ENCODE assay signal across 11 cellular contexts in the genomic region with DNA sequence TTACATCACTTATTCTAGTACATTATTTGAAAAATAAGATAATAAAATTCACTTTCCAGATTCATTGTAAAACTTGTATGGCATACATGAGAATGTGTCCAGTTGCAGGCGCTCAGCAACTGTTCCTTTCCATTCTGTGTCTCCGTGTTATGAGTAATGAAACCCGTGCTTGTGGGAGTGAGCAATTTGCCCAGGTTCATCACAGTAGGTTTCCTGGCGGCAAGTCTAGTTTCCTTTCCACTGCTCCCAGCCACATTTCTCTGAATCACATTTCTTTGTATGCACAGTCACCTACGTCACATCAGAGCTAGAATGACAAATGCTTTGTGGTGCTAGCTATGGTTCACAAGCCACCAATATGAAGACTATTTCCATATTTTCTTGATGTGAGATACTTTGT. TPM values are rescaled to one million over a fixed set of nuclear protein-coding genes. Genes with fewer than 3 reads are reported as not detected.
A peak's percentile ranks its signal among the peaks of the same experiment; 100 is the strongest.
DNase-seq lines count a peak whose midpoint lies in the region; ATAC-seq and TF ChIP-seq lines count a peak whose summit lies in the region.
"Had no signal": no experiment of that assay in that cellular context is flagged by ENCODE, and none has a peak within 500 bp of the region (broad histone marks: within the 10 kb centered on the region; RNA-seq: fewer than 3 reads in every experiment).

No MANE protein-coding gene starts in this region.

- H3K4me1 Mint-ChIP-seq in activated T-helper 2 cell treated with anti-CD3 and anti-CD28 coated beads, Interferon-gamma antibody, Interleukin-2, Interleukin-4, amounts not matched to agents 10 μg/mL and 5 μg/mL and 100 μg/mL, durations not matched to agents 14 hours and 24 hours and 36 hours (ENCODE audit: low read depth) = peaks cover 35% of the 10 kb centered on the region

- no peaks in the 10 kb centered on the region for H3K9me3 Mint-ChIP-seq in activated T-helper 2 cell treated with anti-CD3 and anti-CD28 coated beads, Interferon-gamma antibody, Interleukin-2, Interleukin-4, amounts not matched to agents 10 μg/mL and 5 μg/mL and 100 μg/mL, durations not matched to agents 14 hours and 24 hours and 36 hours

- H3K27me3 ChIP-seq in dorsolateral prefrontal cortex = peaks cover 0 to 6% (median 0%) of the 10 kb centered on the region in 45 donors

- ATAC-seq in HG03139 (IDR thresholded peaks at IDR 0.05; ENCODE audit: unreplicated experiment) (no peak), HG03159 (IDR thresholded peaks at IDR 0.05; ENCODE audit: unreplicated experiment) (no peak)

- intact Hi-C loops in activated T-helper 2 cell treated with anti-CD3 and anti-CD28 coated beads, Interferon-gamma antibody, Interleukin-2, Interleukin-4, amounts not matched to agents 10 μg/mL and 5 μg/mL and 100 μg/mL, durations not matched to agents 14 hours and 24 hours and 36 hours (cut with micrococcal nuclease) = loop anchor here (1.0 to 5.0 kb wide), 7 partner anchors 11 to 81 kb away; no protein-coding TSS in a partner anchor
- intact Hi-C loops in dorsolateral prefrontal cortex (cut with DNase I) = no loop called here

- TF ChIP-seq CTCF in dorsolateral prefrontal cortex (IDR thresholded peaks at IDR 0.05 in 54 of 56, conservative IDR thresholded peaks at IDR 0.05 in 2 of 56; ENCODE audit: low read depth in 1 of 56, partially characterized antibody in 56 of 56) = no peak

- DNase-seq in stimulated activated naive CD4-positive, alpha-beta T cell treated with Interleukin-2 at 50 U/mL for 16 hours (lab: John Stamatoyannopoulos, UW) = peak; percentile 71
- DNase-seq in stimulated activated naive CD4-positive, alpha-beta T cell (lab: John Stamatoyannopoulos, UW) = no peak
- peak; percentile 68 for DNase-seq in activated T-helper 2 cell treated with anti-CD3 and anti-CD28 coated beads, Interferon-gamma antibody, Interleukin-2, Interleukin-4, amounts not matched to agents 10 μg/mL and 5 μg/mL and 100 μg/mL, durations not matched to agents 14 hours and 24 hours and 36 hours (ENCODE audit: low spot score)
- DNase-seq in iris pigment epithelial cell (ENCODE audit: low read depth) (peak; percentile 85), dorsolateral prefrontal cortex (no peak), COLO668 (lab: John Stamatoyannopoulos, UW; ENCODE audit: unreplicated experiment) (no peak)
- DNase-seq: C1 segment of cervical spinal cord, cerebellar nuclear complex, kidney had no signal

- H3K4me3 ChIP-seq in dorsolateral prefrontal cortex = no peak overlapping the region

- H3K27ac ChIP-seq in dorsolateral prefrontal cortex = no peak overlapping the region

- H3K4me3 Mint-ChIP-seq in activated T-helper 2 cell treated with anti-CD3 and anti-CD28 coated beads, Interferon-gamma antibody, Interleukin-2, Interleukin-4, amounts not matched to agents 10 μg/mL and 5 μg/mL and 100 μg/mL, durations not matched to agents 14 hours and 24 hours and 36 hours (ENCODE audit: low read depth) = no peak overlapping the region

- peaks cover 37% of the 10 kb centered on the region for H3K36me3 Mint-ChIP-seq in activated T-helper 2 cell treated with anti-CD3 and anti-CD28 coated beads, Interferon-gamma antibody, Interleukin-2, Interleukin-4, amounts not matched to agents 10 μg/mL and 5 μg/mL and 100 μg/mL, durations not matched to agents 14 hours and 24 hours and 36 hours (ENCODE audit: low read depth)

- peaks cover 8% of the 10 kb centered on the region for H3K27me3 Mint-ChIP-seq in activated T-helper 2 cell treated with anti-CD3 and anti-CD28 coated beads, Interferon-gamma antibody, Interleukin-2, Interleukin-4, amounts not matched to agents 10 μg/mL and 5 μg/mL and 100 μg/mL, durations not matched to agents 14 hours and 24 hours and 36 hours (ENCODE audit: low read depth)

- H3K27ac Mint-ChIP-seq in activated T-helper 2 cell treated with anti-CD3 and anti-CD28 coated beads, Interferon-gamma antibody, Interleukin-2, Interleukin-4, amounts not matched to agents 10 μg/mL and 5 μg/mL and 100 μg/mL, durations not matched to agents 14 hours and 24 hours and 36 hours = peak overlapping the region; percentile 14

RNA-seq across cellular contexts. Expression of gene MOCS2, which starts 39.9 kb away (rescaled TPM):
- total RNA-seq in activated T-helper 2 cell treated with anti-CD3 and anti-CD28 coated beads, Interferon-gamma antibody, Interleukin-2, Interleukin-4, amounts not matched to agents 10 μg/mL and 5 μg/mL and 100 μg/mL, durations not matched to agents 14 hours and 24 hours and 36 hours = 14.7 and 15.4 TPM in 2 replicates
- 10 to 100 TPM; 41.2 to 97.5 (median 69.3) TPM for total RNA-seq in dorsolateral prefrontal cortex

Comparison
In these comparisons a context has a peak if more than half of its experiments do, and no peak if none do; other contexts are left out.
1. DNase-seq: peak in stimulated activated naive CD4-positive, alpha-beta T cell treated with Interleukin-2 at 50 U/mL for 16 hours (single experiment), activated T-helper 2 cell treated with anti-CD3 and anti-CD28 coated beads, Interferon-gamma antibody, Interleukin-2, Interleukin-4, amounts not matched to agents 10 μg/mL and 5 μg/mL and 100 μg/mL, durations not matched to agents 14 hours and 24 hours and 36 hours (single experiment) and iris pigment epithelial cell (single experiment); none in stimulated activated naive CD4-positive, alpha-beta T cell (0 of 6), dorsolateral prefrontal cortex (0 of 10) and COLO668 (single experiment).